In genomic region chr1:198627436-198628063, GRCh38 we compare ENCODE assay signal across 19 cellular contexts. TPM values are rescaled to one million over a fixed set of nuclear protein-coding genes. Genes with fewer than 3 reads are reported as not detected.
DNase-seq lines count a peak whose midpoint lies in the region; ATAC-seq and TF ChIP-seq lines count a peak whose summit lies in the region.
"Had no signal": no experiment of that assay in that cellular context is flagged by ENCODE, and none has a peak within 500 bp of the region (broad histone marks: within the 10 kb centered on the region; RNA-seq: fewer than 3 reads in every experiment).

No MANE protein-coding gene starts in this region.

- DNase-seq in activated T-cell treated with anti-CD3 and anti-CD28 coated beads, Interleukin-2, amount 50 U/mL, for 4 hours, result no peak
- DNase-seq in activated T-cell treated with anti-CD3 and anti-CD28 coated beads, Interleukin-2, amount 50 U/mL, for 1 hour, result no peak
- DNase-seq in NCI-H146 treated with DMSO at 0.1 percent for 48 hours (lab: John Stamatoyannopoulos, UW; ENCODE audit: unreplicated experiment), result no peak
- DNase-seq in progenitor cell of endocrine pancreas (ENCODE audit: low spot score, unreplicated experiment), result no peak
- DNase-seq: ACHN; activated CD4-positive, alpha-beta T cell treated with anti-CD3 and anti-CD28 coated beads, Interleukin-2, amount 50 U/mL, for 48 hours; effector CD4-positive, alpha-beta T cell; HCEC 1CT; NCI-H1092 treated with DMSO at 0.1 percent for 48 hours; NCI-H2171 treated with DMSO at 0.1 percent for 48 hours; pancreas; stimulated activated naive CD4-positive, alpha-beta T cell treated with Interleukin-2 at 50 U/mL for 16 hours; T-helper 9 cell had no signal

- 0 out of 2 replicates have a peak, but pooled peaks cover 4% of the 10 kb centered on the region for H3F3A ChIP-seq in OCI-LY1 (ENCODE audit: insufficient read depth, low read length)

- H3K27me3 Mint-ChIP-seq in activated T-cell treated with anti-CD3 and anti-CD28 coated beads, Interleukin-2, amount 50 U/mL, for 4 hours (ENCODE audit: low read depth), result no peaks in the 10 kb centered on the region
- H3K27me3 Mint-ChIP-seq in activated naive CD8-positive, alpha-beta T cell, result no peaks in the 10 kb centered on the region
- no peaks in the 10 kb centered on the region for H3K27me3 Mint-ChIP-seq in stimulated activated memory B cell treated with anti-CD40 and anti-IgM and Interleukin-4, amounts not matched to agents 10 μg/mL and 1 μg/mL and 100 μg/mL, for 72 hours
- H3K27me3 Mint-ChIP-seq in progenitor cell of endocrine pancreas, result no peaks in the 10 kb centered on the region

- peak overlapping the region; percentile 83 for H3K9ac ChIP-seq in OCI-LY1 (ENCODE audit: low read length)

- H3K27ac Mint-ChIP-seq in activated naive CD8-positive, alpha-beta T cell, result peak overlapping the region; percentile 95
- H3K27ac Mint-ChIP-seq in stimulated activated memory B cell treated with anti-CD40 and anti-IgM and Interleukin-4, amounts not matched to agents 10 μg/mL and 1 μg/mL and 100 μg/mL, for 72 hours, result peak overlapping the region; percentile 90
- no peak overlapping the region for H3K27ac Mint-ChIP-seq in progenitor cell of endocrine pancreas

- H3K36me3 Mint-ChIP-seq in activated T-cell treated with anti-CD3 and anti-CD28 coated beads, Interleukin-2, amount 50 U/mL, for 4 hours (ENCODE audit: insufficient read depth), result no peaks in the 10 kb centered on the region
- H3K36me3 Mint-ChIP-seq in activated naive CD8-positive, alpha-beta T cell, result peaks cover 7% of the 10 kb centered on the region
- H3K36me3 Mint-ChIP-seq in stimulated activated memory B cell treated with anti-CD40 and anti-IgM and Interleukin-4, amounts not matched to agents 10 μg/mL and 1 μg/mL and 100 μg/mL, for 72 hours, result peaks cover 10% of the 10 kb centered on the region
- H3K36me3 Mint-ChIP-seq in progenitor cell of endocrine pancreas (ENCODE audit: insufficient read depth), result no peaks in the 10 kb centered on the region

- H3K4me1 ChIP-seq in OCI-LY1 (ENCODE audit: insufficient read depth, low read length, severe bottlenecking), result peaks cover 100% of the 10 kb centered on the region
- H3K4me1 ChIP-seq: pancreas, vagina had no signal

- peak; percentile 62 to 69 for ATAC-seq in activated T-cell treated with anti-CD3 and anti-CD28 coated beads, Interleukin-2, amount 50 U/mL, for 4 hours
- ATAC-seq in stimulated activated memory B cell treated with anti-CD40 and anti-IgM and Interleukin-4, amounts not matched to agents 10 μg/mL and 1 μg/mL and 100 μg/mL, for 72 hours, result no peak
- ATAC-seq in HG03439 (IDR thresholded peaks at IDR 0.05; ENCODE audit: unreplicated experiment), result no peak
- ATAC-seq: pancreas had no signal

- no peaks in the 10 kb centered on the region for H3K27me3 ChIP-seq in OCI-LY1 (ENCODE audit: insufficient read depth, low read length)
- H3K27me3 ChIP-seq: hepatocyte, pancreas, vagina had no signal

- peak overlapping the region; percentile 62 for H3K4me2 ChIP-seq in OCI-LY1 (ENCODE audit: low read length)
- H3K4me2 ChIP-seq: hepatocyte had no signal

- no peaks in the 10 kb centered on the region for H3K9me3 ChIP-seq in OCI-LY1 (ENCODE audit: low read length)
- H3K9me3 ChIP-seq: pancreas, vagina had no signal

- H3K4me1 Mint-ChIP-seq in activated T-cell treated with anti-CD3 and anti-CD28 coated beads, Interleukin-2, amount 50 U/mL, for 4 hours (ENCODE audit: low read depth), result peaks cover 86% of the 10 kb centered on the region
- peaks cover 94% of the 10 kb centered on the region for H3K4me1 Mint-ChIP-seq in activated naive CD8-positive, alpha-beta T cell (ENCODE audit: low read depth)
- H3K4me1 Mint-ChIP-seq in stimulated activated memory B cell treated with anti-CD40 and anti-IgM and Interleukin-4, amounts not matched to agents 10 μg/mL and 1 μg/mL and 100 μg/mL, for 72 hours, result peaks cover 80% of the 10 kb centered on the region
- no peaks in the 10 kb centered on the region for H3K4me1 Mint-ChIP-seq in progenitor cell of endocrine pancreas (ENCODE audit: low read depth)

- peaks cover 54% of the 10 kb centered on the region for H3K79me2 ChIP-seq in OCI-LY1 (ENCODE audit: insufficient read depth, low read length)
- H3K79me2 ChIP-seq: hepatocyte had no signal

- peaks cover 7% of the 10 kb centered on the region for H3K9me3 Mint-ChIP-seq in activated T-cell treated with anti-CD3 and anti-CD28 coated beads, Interleukin-2, amount 50 U/mL, for 4 hours
- peaks cover 4% of the 10 kb centered on the region for H3K9me3 Mint-ChIP-seq in activated naive CD8-positive, alpha-beta T cell (ENCODE audit: low read depth)
- peaks cover 8% of the 10 kb centered on the region for H3K9me3 Mint-ChIP-seq in stimulated activated memory B cell treated with anti-CD40 and anti-IgM and Interleukin-4, amounts not matched to agents 10 μg/mL and 1 μg/mL and 100 μg/mL, for 72 hours
- H3K9me3 Mint-ChIP-seq in progenitor cell of endocrine pancreas (ENCODE audit: low read depth), result no peaks in the 10 kb centered on the region

- H2AFZ ChIP-seq in OCI-LY1 (ENCODE audit: low read length), result no peak overlapping the region
- H2AFZ ChIP-seq: hepatocyte had no signal

- peaks cover 20% of the 10 kb centered on the region for H3K36me3 ChIP-seq in OCI-LY1 (ENCODE audit: insufficient read depth, low read length)
- H3K36me3 ChIP-seq: pancreas, vagina had no signal

- no peaks in the 10 kb centered on the region for H3K9me2 ChIP-seq in OCI-LY1 (ENCODE audit: low read depth, low read length)

- H3K4me3 ChIP-seq in OCI-LY1 (ENCODE audit: low read depth, low read length, poor library complexity, severe bottlenecking), result peak overlapping the region; percentile 63
- H3K4me3 ChIP-seq: hepatocyte, pancreas, vagina had no signal

- H3K27ac ChIP-seq in OCI-LY1 (ENCODE audit: low read depth, low read length, poor library complexity, severe bottlenecking), result peak overlapping the region; percentile 99
- H3K27ac ChIP-seq: hepatocyte, pancreas, vagina had no signal

- TF ChIP-seq CTCF in OCI-LY1 (IDR thresholded peaks at IDR 0.05; ENCODE audit: low read length) (no peak), progenitor cell of endocrine pancreas (IDR thresholded peaks at IDR 0.05; ENCODE audit: unreplicated experiment) (no peak)

- H4K20me1 ChIP-seq in OCI-LY1 (ENCODE audit: insufficient read depth, low read length), result no peaks in the 10 kb centered on the region

- H3K4me3 Mint-ChIP-seq in activated T-cell treated with anti-CD3 and anti-CD28 coated beads, Interleukin-2, amount 50 U/mL, for 4 hours, result peak overlapping the region; percentile 22
- peak overlapping the region; percentile 47 for H3K4me3 Mint-ChIP-seq in activated naive CD8-positive, alpha-beta T cell
- peak overlapping the region; percentile 30 for H3K4me3 Mint-ChIP-seq in stimulated activated memory B cell treated with anti-CD40 and anti-IgM and Interleukin-4, amounts not matched to agents 10 μg/mL and 1 μg/mL and 100 μg/mL, for 72 hours
- no peak overlapping the region for H3K4me3 Mint-ChIP-seq in progenitor cell of endocrine pancreas (ENCODE audit: low read depth)

RNA-seq across cellular contexts. Expression of gene PTPRC, which starts 11.3 kb away (rescaled TPM):
- total RNA-seq in activated T-cell treated with anti-CD3 and anti-CD28 coated beads, Interleukin-2, amount 50 U/mL, for 4 hours, result 100 to 1,000 TPM; 181 to 243 (median 224) TPM
- not detected in 2 replicates for total RNA-seq in progenitor cell of endocrine pancreas

Comparison
In these comparisons a context has a peak if more than half of its experiments do, and no peak if none do; other contexts are left out.
1. ATAC-seq: peak in activated T-cell treated with anti-CD3 and anti-CD28 coated beads, Interleukin-2, amount 50 U/mL, for 4 hours (2 of 2); none in stimulated activated memory B cell treated with anti-CD40 and anti-IgM and Interleukin-4, amounts not matched to agents 10 μg/mL and 1 μg/mL and 100 μg/mL, for 72 hours (single experiment) and HG03439 (single experiment).
2. RNA of gene PTPRC, which starts 11.3 kb away (total RNA-seq): 181 to 243 TPM in activated T-cell treated with anti-CD3 and anti-CD28 coated beads, Interleukin-2, amount 50 U/mL, for 4 hours; not detected in progenitor cell of endocrine pancreas; every median in the first group is over 100 times any median in the second.